In genomic region chr11:82831364-82831763, GRCh38 we compare ENCODE assay signal across 1 cellular context.
TF ChIP-seq lines count a peak whose summit lies in the region.

No MANE protein-coding gene starts in this region.

TF ChIP-seq in HepG2, 621 proteins besides CTCF, POLR2A, EP300 and RAD21 (continued from another document and continues in another):
- TF ChIP-seq PREB (CRISPR knock-in tag; IDR thresholded peaks at IDR 0.05) (no peak), ZEB1 (IDR thresholded peaks at IDR 0.05; ENCODE audit: insufficient replicate concordance, low read depth) (no peak), REL (CRISPR knock-in tag; conservative IDR thresholded peaks at IDR 0.05) (no peak), SRSF1 (optimal IDR thresholded peaks at IDR 0.05; ENCODE audit: low read depth, low read length) (no peak), SRSF9 (IDR thresholded peaks at IDR 0.05; ENCODE audit: borderline replicate concordance, insufficient read depth, low read depth, low read length, poor library complexity, severe bottlenecking) (no peak), KAT2B (IDR thresholded peaks at IDR 0.05; ENCODE audit: borderline replicate concordance, low read depth, low read length) (no peak), CHCHD3 (CRISPR knock-in tag; IDR thresholded peaks at IDR 0.05) (no peak), ZNF747 (CRISPR knock-in tag; IDR thresholded peaks at IDR 0.05; ENCODE audit: borderline replicate concordance) (no peak), POGZ (CRISPR knock-in tag; IDR thresholded peaks at IDR 0.05) (peak; percentile 41; the same call in 1 of the 2 replicates), HMG20A (CRISPR knock-in tag; IDR thresholded peaks at IDR 0.05; ENCODE audit: borderline replicate concordance) (no peak; the same call in 1 of the 2 replicates), ZNF451 (CRISPR knock-in tag; IDR thresholded peaks at IDR 0.05) (no peak), CERS6 (CRISPR knock-in tag; IDR thresholded peaks at IDR 0.05) (no peak), ZGPAT (CRISPR knock-in tag; IDR thresholded peaks at IDR 0.05) (no peak), POGK (CRISPR knock-in tag; conservative IDR thresholded peaks at IDR 0.05) (no peak), ZSCAN25 (CRISPR knock-in tag; IDR thresholded peaks at IDR 0.05) (no peak), U2AF2 (IDR thresholded peaks at IDR 0.05; ENCODE audit: low read depth, low read length) (no peak), ZNF12 (CRISPR knock-in tag; IDR thresholded peaks at IDR 0.05) (no peak), CENPX (CRISPR knock-in tag; IDR thresholded peaks at IDR 0.05) (no peak), ZNF335 (CRISPR knock-in tag; IDR thresholded peaks at IDR 0.05) (no peak), MAX (IDR thresholded peaks at IDR 0.05) (no peak; the same call in 1 of the 2 replicates), TFDP2 (CRISPR knock-in tag; IDR thresholded peaks at IDR 0.05) (no peak), ZC3H4 (CRISPR knock-in tag; IDR thresholded peaks at IDR 0.05; ENCODE audit: borderline replicate concordance) (no peak), ASH2L (IDR thresholded peaks at IDR 0.05; ENCODE audit: insufficient read length, low read depth, low read length) (no peak), ZNF513 (CRISPR knock-in tag; conservative IDR thresholded peaks at IDR 0.05) (no peak), CBX5 (CRISPR knock-in tag; IDR thresholded peaks at IDR 0.05; ENCODE audit: borderline replicate concordance) (no peak), MTF2 (CRISPR knock-in tag; IDR thresholded peaks at IDR 0.05; ENCODE audit: borderline replicate concordance) (no peak), MYNN (CRISPR knock-in tag; IDR thresholded peaks at IDR 0.05; ENCODE audit: low read depth) (no peak), DPF2 (CRISPR knock-in tag; IDR thresholded peaks at IDR 0.05; ENCODE audit: borderline replicate concordance, low read depth) (no peak), NR3C1 (CRISPR knock-in tag; IDR thresholded peaks at IDR 0.05) (no peak), KIAA2018 (CRISPR knock-in tag; IDR thresholded peaks at IDR 0.05; ENCODE audit: borderline replicate concordance) (no peak), ZNF572 (CRISPR knock-in tag; IDR thresholded peaks at IDR 0.05) (no peak), GLI4 (CRISPR knock-in tag; IDR thresholded peaks at IDR 0.05; ENCODE audit: borderline replicate concordance) (no peak), MAFG (CRISPR knock-in tag; IDR thresholded peaks at IDR 0.05) (no peak), THAP9 (CRISPR knock-in tag; IDR thresholded peaks at IDR 0.05; ENCODE audit: borderline replicate concordance) (no peak)
